In genomic region chr3:158105124-158105709, GRCh38 we compare ENCODE assay signal across 8 cellular contexts. TPM values are rescaled to one million over a fixed set of nuclear protein-coding genes. Genes with fewer than 3 reads are reported as not detected.
DNase-seq lines count a peak whose midpoint lies in the region; ATAC-seq, FAIRE-seq and TF ChIP-seq lines count a peak whose summit lies in the region.

No MANE protein-coding gene starts in this region.

- H3K36me3 ChIP-seq in HUES48 (ENCODE audit: control insufficient read depth, insufficient read depth, low read length): no peaks in the 10 kb centered on the region
- no peaks in the 10 kb centered on the region for H3K36me3 ChIP-seq in astrocyte (ENCODE audit: insufficient read depth, low read length)

- H3K79me2 ChIP-seq in astrocyte (ENCODE audit: insufficient read depth, low read length): no peaks in the 10 kb centered on the region

- H4K20me1 ChIP-seq in astrocyte (ENCODE audit: insufficient read depth, low read length): no peaks in the 10 kb centered on the region

- no peak for FAIRE-seq in astrocyte (lab: Jason Lieb, UNC)

- H3K9me3 Mint-ChIP-seq in CD4-positive, alpha-beta T cell: peaks cover 9% of the 10 kb centered on the region
- peaks cover 3% of the 10 kb centered on the region for H3K9me3 Mint-ChIP-seq in astrocyte (ENCODE audit: unreplicated experiment)

- H3K36me3 Mint-ChIP-seq in CD4-positive, alpha-beta T cell (ENCODE audit: low read depth): peaks cover 7% of the 10 kb centered on the region
- H3K36me3 Mint-ChIP-seq in astrocyte (ENCODE audit: low read depth, unreplicated experiment): peaks cover 1% of the 10 kb centered on the region

- H3K27me3 Mint-ChIP-seq in CD4-positive, alpha-beta T cell: peaks cover 94% of the 10 kb centered on the region
- peaks cover 74% of the 10 kb centered on the region for H3K27me3 Mint-ChIP-seq in astrocyte (ENCODE audit: low read depth, unreplicated experiment)

- no peak for ATAC-seq in CD4-positive, alpha-beta T cell (ENCODE audit: poor library complexity)
- ATAC-seq in HG02610 (IDR thresholded peaks at IDR 0.05; ENCODE audit: unreplicated experiment): no peak

- no peak overlapping the region for H3K27ac Mint-ChIP-seq in CD4-positive, alpha-beta T cell
- H3K27ac Mint-ChIP-seq in astrocyte (ENCODE audit: unreplicated experiment): no peak overlapping the region

- H3K4me3 ChIP-seq in HUES48 (ENCODE audit: low read depth, low read length) (peak overlapping the region; percentile 57), astrocyte (ENCODE audit: insufficient read depth, low read depth, low read length) (no peak overlapping the region)

- H3K4me1 ChIP-seq in HUES48 (ENCODE audit: control insufficient read depth, insufficient read depth, low read length) (peaks cover 53% of the 10 kb centered on the region), astrocyte (ENCODE audit: insufficient read depth, low read length) (peaks cover 9% of the 10 kb centered on the region)

- POLR2A ChIA-PET in CD4-positive, alpha-beta T cell (lab: Charles Lee): no interaction called here

- H3K4me3 Mint-ChIP-seq in CD4-positive, alpha-beta T cell: peak overlapping the region; percentile 50
- peak overlapping the region; percentile 73 for H3K4me3 Mint-ChIP-seq in astrocyte (ENCODE audit: unreplicated experiment)

- intact Hi-C loops in CD4-positive, alpha-beta T cell (cut with DNase I, micrococcal nuclease): no loop called here

- peak in 1 of 10 experiments; percentile 3 for DNase-seq in CD4-positive, alpha-beta T cell
- DNase-seq in astrocyte (ENCODE audit: low read depth): no peak
- peak; percentile 36 for DNase-seq in left kidney (ENCODE audit: low read depth, low spot score)
- no peak for DNase-seq in GM20000 (ENCODE audit: low spot score)
- no peak for DNase-seq in hepatic stellate cell (ENCODE audit: low spot score)
- DNase-seq in GM19238 (ENCODE audit: insufficient read length, low spot score): no peak

- H3K9ac ChIP-seq in HUES48 (ENCODE audit: low read depth, low read length): no peak overlapping the region
- no peak overlapping the region for H3K9ac ChIP-seq in astrocyte (ENCODE audit: low read length)

- H3K4me1 Mint-ChIP-seq in CD4-positive, alpha-beta T cell (ENCODE audit: low read depth): peaks cover 50% of the 10 kb centered on the region
- peaks cover 9% of the 10 kb centered on the region for H3K4me1 Mint-ChIP-seq in astrocyte (ENCODE audit: low read depth, unreplicated experiment)

- CTCF ChIA-PET in CD4-positive, alpha-beta T cell (lab: Charles Lee): no interaction called here

- H3K27ac ChIP-seq in CD4-positive, alpha-beta T cell (ENCODE audit: low read depth, low read length): no peak overlapping the region
- no peak overlapping the region for H3K27ac ChIP-seq in HUES48 (ENCODE audit: low read depth, low read length)
- no peak overlapping the region for H3K27ac ChIP-seq in astrocyte (ENCODE audit: low read depth, low read length)

- peaks cover 92% of the 10 kb centered on the region for H3K27me3 ChIP-seq in CD4-positive, alpha-beta T cell (ENCODE audit: control insufficient read depth, insufficient read depth, low read length)
- H3K27me3 ChIP-seq in HUES48 (ENCODE audit: control insufficient read depth, insufficient read depth, low read length): peaks cover 95% of the 10 kb centered on the region
- H3K27me3 ChIP-seq in astrocyte (ENCODE audit: insufficient read depth, low read length): peaks cover 84% of the 10 kb centered on the region

- no peak for TF ChIP-seq CTCF in CD4-positive, alpha-beta T cell (IDR thresholded peaks at IDR 0.05)
- no peak for TF ChIP-seq CTCF in astrocyte (IDR thresholded peaks at IDR 0.05; ENCODE audit: insufficient read depth, low read depth, low read length)
- TF ChIP-seq CTCF in GM20000 (IDR thresholded peaks at IDR 0.05; ENCODE audit: extremely low read depth, missing control alignments): no peak

- H3K4me2 ChIP-seq in astrocyte (ENCODE audit: low read length): peak overlapping the region; percentile 83

- H2AFZ ChIP-seq in astrocyte (ENCODE audit: low read depth, low read length): peak overlapping the region; percentile 31

- H3K9me3 ChIP-seq in CD4-positive, alpha-beta T cell (ENCODE audit: control insufficient read depth, low read length): peaks cover 26% of the 10 kb centered on the region
- no peaks in the 10 kb centered on the region for H3K9me3 ChIP-seq in HUES48 (ENCODE audit: control insufficient read depth, insufficient read depth, low read length)
- H3K9me3 ChIP-seq in astrocyte (ENCODE audit: insufficient read depth, low read depth, low read length): no peaks in the 10 kb centered on the region

RNA-seq across cellular contexts. Expression of gene SHOX2, which starts 1.0 kb away (rescaled TPM):
- total RNA-seq in CD4-positive, alpha-beta T cell: not detected
- total RNA-seq in astrocyte: 0.25 and 0.34 TPM in 2 replicates

RNA-seq across cellular contexts. Expression of gene RSRC1, which starts 4.7 kb away (rescaled TPM):
- 10 to 100 TPM; 22.3 to 24.6 TPM for total RNA-seq in CD4-positive, alpha-beta T cell
- total RNA-seq in astrocyte: 22.9 and 28.5 TPM in 2 replicates
